13 cellular contexts compared by ENCODE assay signal in genomic region chr19:6654347-6655310, GRCh38.
DNase-seq lines count a peak whose midpoint lies in the region; ATAC-seq and TF ChIP-seq lines count a peak whose summit lies in the region.
"Had no signal": no experiment of that assay in that cellular context is flagged by ENCODE, and none has a peak within 500 bp of the region (broad histone marks: within the 10 kb centered on the region; RNA-seq: fewer than 3 reads in every experiment).

No MANE protein-coding gene starts in this region.

- no peak overlapping the region for H3K27ac Mint-ChIP-seq in memory B cell

- ATAC-seq in memory B cell (ENCODE audit: low read depth) (peak; percentile 44), GM21786 (IDR thresholded peaks at IDR 0.05; ENCODE audit: unreplicated experiment) (no peak)

- DNase-seq in activated naive CD4-positive, alpha-beta T cell treated with Interleukin-2 at 50 U/mL for 16 hours: peak; percentile 76
- no peak for DNase-seq in activated naive CD4-positive, alpha-beta T cell (lab: John Stamatoyannopoulos, UW)
- peak; percentile 68 to 78 for DNase-seq in activated CD4-positive, alpha-beta T cell treated with anti-CD3 and anti-CD28 coated beads, Interleukin-2, amount 50 U/mL, for 48 hours
- DNase-seq in memory B cell (ENCODE audit: low spot score in 2 of 2) (no peak), KG1 (lab: John Stamatoyannopoulos, UW) (no peak), NCI-H748 treated with DMSO at 0.1 percent for 48 hours (lab: John Stamatoyannopoulos, UW) (no peak), HEK293T (ENCODE audit: extremely low spot score) (no peak)
- DNase-seq: erythroblast, GOT3, islet precursor cell, NCI-H2107, SJCRH30 had no signal

- no peaks in the 10 kb centered on the region for H3K36me3 Mint-ChIP-seq in memory B cell

- no peak overlapping the region for H3K4me3 Mint-ChIP-seq in memory B cell

- POLR2A ChIA-PET in HEK293T (lab: Yijun Ruan, JAX): no interaction called here

- peaks cover 8% of the 10 kb centered on the region for H3K4me1 Mint-ChIP-seq in memory B cell

- CTCF ChIA-PET in HEK293T (lab: Yijun Ruan, JAX): no interaction called here

- H3K9me3 Mint-ChIP-seq in memory B cell: no peaks in the 10 kb centered on the region

- peaks cover 11% of the 10 kb centered on the region for H3K27me3 Mint-ChIP-seq in memory B cell

TF ChIP-seq in HEK293T, 16 proteins besides CTCF, POLR2A, EP300 and RAD21:
- TF ChIP-seq NFRKB (IDR thresholded peaks at IDR 0.05) (no peak), TARDBP (IDR thresholded peaks at IDR 0.05) (no peak), L3MBTL2 (conservative IDR thresholded peaks at IDR 0.05) (no peak), FOXA1 (IDR thresholded peaks at IDR 0.05) (no peak), FOXM1 (IDR thresholded peaks at IDR 0.05; ENCODE audit: borderline replicate concordance) (no peak), PKNOX1 (IDR thresholded peaks at IDR 0.05) (no peak), ELF4 (IDR thresholded peaks at IDR 0.05) (no peak), ARNT (IDR thresholded peaks at IDR 0.05) (no peak), FOXK2 (IDR thresholded peaks at IDR 0.05) (no peak), ZNF384 (IDR thresholded peaks at IDR 0.05) (no peak), BHLHE40 (IDR thresholded peaks at IDR 0.05; ENCODE audit: borderline replicate concordance) (no peak), LEF1 (IDR thresholded peaks at IDR 0.05; ENCODE audit: borderline replicate concordance) (no peak), HDGF (IDR thresholded peaks at IDR 0.05; ENCODE audit: borderline replicate concordance) (no peak), SP1 (IDR thresholded peaks at IDR 0.05) (no peak), SUZ12 (IDR thresholded peaks at IDR 0.05) (no peak)

Comparison
In these comparisons a context has a peak if more than half of its experiments do, and no peak if none do; other contexts are left out.
1. DNase-seq: peak in activated naive CD4-positive, alpha-beta T cell treated with Interleukin-2 at 50 U/mL for 16 hours (single experiment) and activated CD4-positive, alpha-beta T cell treated with anti-CD3 and anti-CD28 coated beads, Interleukin-2, amount 50 U/mL, for 48 hours (2 of 2); none in activated naive CD4-positive, alpha-beta T cell (0 of 4), memory B cell (0 of 2), KG1 (single experiment), NCI-H748 treated with DMSO at 0.1 percent for 48 hours (single experiment) and HEK293T (single experiment).